11 cellular contexts compared by ENCODE assay signal in the genomic region with DNA sequence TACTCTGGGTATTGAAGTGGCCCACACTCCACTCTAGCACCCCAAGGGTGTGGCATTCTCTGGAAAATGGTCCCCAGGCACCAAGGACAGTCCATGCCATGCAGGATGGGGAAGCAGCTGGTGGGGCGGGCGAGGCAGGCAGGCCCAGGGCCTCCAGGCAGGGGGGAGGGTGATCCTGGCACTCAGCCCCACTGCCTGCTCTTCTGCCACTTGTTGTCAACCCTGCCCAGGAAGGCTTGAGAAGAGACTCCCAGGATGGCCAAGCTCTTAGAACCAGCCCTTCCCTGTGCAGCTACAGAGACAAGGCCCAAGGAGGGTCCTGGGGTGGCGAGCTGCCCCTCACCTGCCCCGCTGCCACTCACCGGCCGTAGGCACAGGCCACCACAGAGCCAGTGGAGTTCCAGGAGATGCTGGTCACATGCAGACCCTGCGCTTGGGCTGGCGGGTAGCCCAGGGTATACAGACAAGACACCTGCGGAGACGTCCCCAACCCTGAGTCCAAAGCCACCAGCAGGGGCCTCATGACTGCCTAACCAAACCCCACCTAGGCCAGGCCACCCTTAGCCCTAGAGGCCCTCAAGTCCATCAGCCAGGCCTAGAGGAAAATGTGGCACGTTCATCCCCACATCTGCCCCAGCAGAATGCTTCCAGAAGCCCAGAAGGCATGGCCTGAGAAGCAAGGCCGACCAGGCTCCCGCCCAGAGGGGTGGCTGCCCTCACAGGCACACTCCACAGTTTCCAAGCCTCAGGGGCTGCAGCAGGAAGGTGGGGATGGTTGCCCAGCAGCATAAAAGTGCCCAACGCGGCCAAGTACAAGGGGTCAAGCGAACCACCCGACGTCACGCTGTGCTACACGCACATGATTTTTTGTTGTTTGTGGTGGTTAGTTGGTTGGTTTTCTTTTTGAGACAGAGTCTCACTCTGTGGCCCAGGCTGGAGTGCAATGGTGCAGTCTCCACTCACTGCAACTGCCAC. TPM values are rescaled to one million over a fixed set of nuclear protein-coding genes. Genes with fewer than 3 reads are reported as not detected.
A peak's percentile ranks its signal among the peaks of the same experiment; 100 is the strongest.
DNase-seq lines count a peak whose midpoint lies in the region; ATAC-seq and TF ChIP-seq lines count a peak whose summit lies in the region.
"Had no signal": no experiment of that assay in that cellular context is flagged by ENCODE, and none has a peak within 500 bp of the region (broad histone marks: within the 10 kb centered on the region; RNA-seq: fewer than 3 reads in every experiment).

No MANE protein-coding gene starts in this region.

- H3K4me3 ChIP-seq in cardiac muscle cell, result no peak overlapping the region
- no peak overlapping the region for H3K4me3 ChIP-seq in body of pancreas
- no peak overlapping the region for H3K4me3 ChIP-seq in OCI-LY7 (ENCODE audit: low read depth, low read length, poor library complexity, severe bottlenecking)

- H3K27me3 Mint-ChIP-seq in mesothelial cell of epicardium (ENCODE audit: low read depth), result no peaks in the 10 kb centered on the region
- H3K27me3 Mint-ChIP-seq: naive thymus-derived CD8-positive, alpha-beta T cell had no signal

- H3K79me2 ChIP-seq in OCI-LY7 (ENCODE audit: insufficient read depth, low read depth, low read length), result no peaks in the 10 kb centered on the region

- 84 to 100% methylated on average over 1 to 18 of the region's 20 CpGs for WGBS in body of pancreas, 2 donors

- no peak for ATAC-seq in body of pancreas
- ATAC-seq: naive thymus-derived CD8-positive, alpha-beta T cell had no signal

- H3K9me3 Mint-ChIP-seq in mesothelial cell of epicardium, result no peaks in the 10 kb centered on the region
- H3K9me3 Mint-ChIP-seq: naive thymus-derived CD8-positive, alpha-beta T cell had no signal

- no peak for TF ChIP-seq POLR2A in body of pancreas (IDR thresholded peaks at IDR 0.05)

- DNase-seq in cardiac muscle cell (ENCODE audit: low read depth in 1 of 2, low spot score in 1 of 2), result no peak
- no peak for DNase-seq in cardiac septum (ENCODE audit: low spot score)
- peak; percentile 23 to 51 (median 40) for DNase-seq in body of pancreas
- no peak for DNase-seq in mesothelial cell of epicardium (ENCODE audit: low spot score in 2 of 2, unreplicated experiment in 2 of 2)
- no peak for DNase-seq in OCI-LY7 (ENCODE audit: low spot score)
- no peak for DNase-seq in COR-L47 (lab: John Stamatoyannopoulos, UW)
- DNase-seq in D341Med (ENCODE audit: low spot score), result no peak
- DNase-seq in NCI-H2227 treated with DMSO at 0.1 percent for 48 hours (lab: John Stamatoyannopoulos, UW), result no peak
- DNase-seq: NCI-H1436; stimulated activated CD4-positive, alpha-beta T cell treated with anti-CD3 and anti-CD28 coated beads, Interleukin-4, amount 100 ng/mL, for 1 hour had no signal

- peak overlapping the region; percentile 99 for H3K27ac ChIP-seq in cardiac muscle cell
- H3K27ac ChIP-seq in body of pancreas, result peak overlapping the region; percentile 97 to 99 (median 98)
- H3K27ac ChIP-seq in OCI-LY7 (ENCODE audit: low read depth, low read length, poor library complexity, severe bottlenecking), result no peak overlapping the region

- POLR2A ChIA-PET in OCI-LY7 (lab: Charles Lee), result no interaction called here

- intact Hi-C loops in cardiac septum (cut with DNase I) (loop anchor here (5.0 kb wide), 1 partner anchor 65 kb away; a partner anchor contains a TSS), body of pancreas (cut with DNase I) (no loop called here), OCI-LY7 (cut with micrococcal nuclease; ENCODE audit: unreplicated experiment) (no loop called here)

- no peaks in the 10 kb centered on the region for H3K9me2 ChIP-seq in OCI-LY7 (ENCODE audit: insufficient read depth, low read length)

- H3K4me3 Mint-ChIP-seq in mesothelial cell of epicardium, result no peak overlapping the region
- H3K4me3 Mint-ChIP-seq: naive thymus-derived CD8-positive, alpha-beta T cell had no signal

- H3K27me3 ChIP-seq in cardiac muscle cell (no peaks in the 10 kb centered on the region), body of pancreas (no peaks in the 10 kb centered on the region)

- peaks cover 25% of the 10 kb centered on the region for H3K36me3 ChIP-seq in cardiac muscle cell
- peaks cover 0 to 13% of the 10 kb centered on the region in 2 donors for H3K36me3 ChIP-seq in body of pancreas (replicated peaks in 1 of 2; ENCODE audit: insufficient read depth in 1 of 2, low read depth in 2 of 2)
- H3K36me3 ChIP-seq in OCI-LY7 (ENCODE audit: insufficient read depth, low read length), result peaks cover 43% of the 10 kb centered on the region

- H2AFZ ChIP-seq in OCI-LY7 (ENCODE audit: low read length), result no peak overlapping the region

- CTCF ChIA-PET in OCI-LY7 (lab: Charles Lee; ENCODE audit: unreplicated experiment), result no interaction called here

- peak overlapping the region; percentile 88 for H3K27ac Mint-ChIP-seq in mesothelial cell of epicardium

- no peaks in the 10 kb centered on the region for H4K20me1 ChIP-seq in OCI-LY7 (ENCODE audit: insufficient read depth, low read length)

- H3K36me3 Mint-ChIP-seq in mesothelial cell of epicardium, result peaks cover 23% of the 10 kb centered on the region

- no TSS peak for BruUV-seq in OCI-LY7 (replicated peaks; lab: Mats Ljungman, UMichigan)

- TF ChIP-seq CTCF in cardiac muscle cell (IDR thresholded peaks at IDR 0.05; ENCODE audit: low read depth, low read length) (no peak), body of pancreas (IDR thresholded peaks at IDR 0.05) (no peak), mesothelial cell of epicardium (IDR thresholded peaks at IDR 0.05; ENCODE audit: unreplicated experiment) (no peak), OCI-LY7 (conservative IDR thresholded peaks at IDR 0.05; ENCODE audit: low read length) (no peak)

- H3K4me2 ChIP-seq in OCI-LY7 (ENCODE audit: low read length), result no peak overlapping the region

- H3K9me3 ChIP-seq in cardiac muscle cell (ENCODE audit: low read depth), result no peaks in the 10 kb centered on the region
- H3K9me3 ChIP-seq in body of pancreas, result no peaks in the 10 kb centered on the region
- H3K9me3 ChIP-seq in OCI-LY7 (ENCODE audit: low read length), result no peaks in the 10 kb centered on the region

- H3K4me1 ChIP-seq in cardiac muscle cell (ENCODE audit: low read depth) (peaks cover 11% of the 10 kb centered on the region), body of pancreas (peaks cover 33% of the 10 kb centered on the region), OCI-LY7 (ENCODE audit: insufficient read depth, low read length, poor library complexity, severe bottlenecking) (no peaks in the 10 kb centered on the region)

- peaks cover 17% of the 10 kb centered on the region for H3K4me1 Mint-ChIP-seq in mesothelial cell of epicardium

RNA-seq across cellular contexts. Expression of a gene that starts 19.8 kb away (rescaled TPM):
- total RNA-seq in cardiac muscle cell (77.2 and 94.9 TPM in 2 replicates), cardiac septum (29.6 TPM), body of pancreas (10 to 100 TPM; 58.1 to 62.3 TPM), mesothelial cell of epicardium (35.2 to 38.3 TPM (median 37.2 TPM) in 3 replicates), OCI-LY7 (2022) (51.6 and 55.5 TPM in 2 replicates)
- polyA plus RNA-seq in cardiac muscle cell, result 81.7 and 119 TPM in 2 replicates
- 71.8 and 97.6 TPM in 2 replicates for total RNA-seq in OCI-LY7 (2014; rRNA removed; shearing (Covaris generic))

RNA-seq across cellular contexts. Expression of a gene that starts 52.2 kb away (rescaled TPM):
- total RNA-seq in cardiac muscle cell, result 335 and 481 TPM in 2 replicates
- polyA plus RNA-seq in cardiac muscle cell, result 227 and 262 TPM in 2 replicates
- total RNA-seq in cardiac septum, result 212 TPM
- total RNA-seq in body of pancreas, result 10 to 100 TPM; 70.9 to 87.2 TPM
- total RNA-seq in mesothelial cell of epicardium, result 443 to 471 TPM (median 467 TPM) in 3 replicates
- 598 and 1,041 TPM in 2 replicates for total RNA-seq in OCI-LY7 (2014; rRNA removed; shearing (Covaris generic))
- total RNA-seq in OCI-LY7 (2022), result 686 and 701 TPM in 2 replicates

Comparison
In these comparisons a context has a peak if more than half of its experiments do, and no peak if none do; other contexts are left out.
1. DNase-seq: peak in body of pancreas (4 of 4); none in cardiac muscle cell (0 of 2), cardiac septum (single experiment), mesothelial cell of epicardium (0 of 2), OCI-LY7 (single experiment), COR-L47 (single experiment), D341Med (single experiment) and NCI-H2227 treated with DMSO at 0.1 percent for 48 hours (single experiment).